In the genomic region with DNA sequence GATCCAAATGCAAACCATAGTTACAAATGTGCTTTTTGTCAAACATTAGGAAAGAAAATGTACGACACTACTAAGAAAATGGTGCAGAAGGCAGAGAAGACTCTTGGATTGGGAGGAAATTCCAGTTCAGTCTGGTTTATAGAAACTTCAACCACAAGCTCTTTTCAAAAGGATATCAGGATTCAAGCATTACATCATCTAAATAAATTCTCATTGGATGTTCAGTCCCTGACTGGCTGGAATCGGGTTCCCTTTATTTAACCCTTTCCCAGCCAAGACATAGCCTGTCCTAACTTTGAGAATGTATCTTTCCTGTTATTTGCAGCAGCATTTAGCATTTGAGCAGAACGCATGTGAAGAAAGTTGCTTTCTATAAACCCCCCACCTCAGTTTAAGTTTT, we compare ENCODE assay signal across 20 cellular contexts.
DNase-seq lines count a peak whose midpoint lies in the region; ATAC-seq and TF ChIP-seq lines count a peak whose summit lies in the region.
"Had no signal": no experiment of that assay in that cellular context is flagged by ENCODE, and none has a peak within 500 bp of the region (broad histone marks: within the 10 kb centered on the region; RNA-seq: fewer than 3 reads in every experiment).

No MANE protein-coding gene starts in this region.

- no peak overlapping the region for H3K4me3 ChIP-seq in neural progenitor cell
- H3K4me3 ChIP-seq: BLaER1, heart left ventricle, pancreas had no signal

- ATAC-seq in GM18867 (IDR thresholded peaks at IDR 0.05; ENCODE audit: unreplicated experiment): no peak
- ATAC-seq: heart left ventricle, left colon, pancreas, Right ventricle myocardium inferior had no signal

- H4K20me1 ChIP-seq in neural progenitor cell (ENCODE audit: low read depth): no peaks in the 10 kb centered on the region
- H4K20me1 ChIP-seq: BLaER1 had no signal

- no peaks in the 10 kb centered on the region for H3K9me3 ChIP-seq in neural progenitor cell (ENCODE audit: low read depth)
- H3K9me3 ChIP-seq: BLaER1, heart left ventricle, pancreas had no signal

- peak overlapping the region; percentile 72 for H3K27ac Mint-ChIP-seq in neural progenitor cell
- H3K27ac Mint-ChIP-seq: brain; dendritic cell treated with granulocyte-macrophage colony-stimulating factor and Interleukin-4, amounts not matched to agents 40 ng/mL and 50 ng/mL, for 4 days had no signal

- H3K79me2 ChIP-seq in neural progenitor cell (ENCODE audit: low read depth): no peaks in the 10 kb centered on the region

- no peak overlapping the region for H3K4me2 ChIP-seq in neural progenitor cell
- H3K4me2 ChIP-seq: BLaER1 had no signal

- no peaks in the 10 kb centered on the region for H3K36me3 Mint-ChIP-seq in neural progenitor cell
- H3K36me3 Mint-ChIP-seq: brain had no signal

- peaks cover 3% of the 10 kb centered on the region for H3K27me3 Mint-ChIP-seq in neural progenitor cell (ENCODE audit: insufficient read depth, low read depth)
- H3K27me3 Mint-ChIP-seq: brain; dendritic cell treated with granulocyte-macrophage colony-stimulating factor and Interleukin-4, amounts not matched to agents 40 ng/mL and 50 ng/mL, for 4 days had no signal

- DNase-seq in H4 (ENCODE audit: low spot score) (peak; percentile 77), NCI-H510A treated with DMSO at 0.1 percent for 48 hours (lab: John Stamatoyannopoulos, UW) (peak; percentile 65), fibroblast of peridontal ligament (ENCODE audit: extremely low read depth) (peak; percentile 37), neural progenitor cell (ENCODE audit: low spot score) (peak; percentile 16), NCI-H526 treated with DMSO at 0.1 percent for 48 hours (lab: John Stamatoyannopoulos, UW) (no peak), amniotic stem cell (lab: John Stamatoyannopoulos, UW) (no peak)
- DNase-seq: activated gamma-delta T cell; DMS 273 treated with DMSO at 0.1 percent for 48 hours; heart left ventricle; left colon; MV-4-11; NCI-H2171; NK-92 treated with Interleukin-12 subunit alpha and Interleukin-12 subunit beta, amount 100 ng/mL, for 24 hours; pancreas; stimulated activated CD4-positive, alpha-beta T cell treated with anti-CD3 and anti-CD28 coated beads, Interleukin-4, amount 100 ng/mL, for 4 hours had no signal

- H2AFZ ChIP-seq in neural progenitor cell (replicated peaks): peak overlapping the region; percentile 14

- peaks cover under 1% of the 10 kb centered on the region for H3K4me1 ChIP-seq in neural progenitor cell
- H3K4me1 ChIP-seq: BLaER1, pancreas had no signal

- no peak overlapping the region for H3K4me3 Mint-ChIP-seq in neural progenitor cell
- H3K4me3 Mint-ChIP-seq: brain; dendritic cell treated with granulocyte-macrophage colony-stimulating factor and Interleukin-4, amounts not matched to agents 40 ng/mL and 50 ng/mL, for 4 days had no signal

- H3K4me1 Mint-ChIP-seq in neural progenitor cell: peaks cover 4% of the 10 kb centered on the region

- H3K27me3 ChIP-seq in neural progenitor cell: no peaks in the 10 kb centered on the region
- H3K27me3 ChIP-seq: BLaER1, heart left ventricle, pancreas had no signal

- H3K9me3 Mint-ChIP-seq in neural progenitor cell: peaks cover 3% of the 10 kb centered on the region
- H3K9me3 Mint-ChIP-seq: dendritic cell treated with granulocyte-macrophage colony-stimulating factor and Interleukin-4, amounts not matched to agents 40 ng/mL and 50 ng/mL, for 4 days had no signal

- H3K27ac ChIP-seq in neural progenitor cell: no peak overlapping the region
- H3K27ac ChIP-seq: BLaER1, heart left ventricle, pancreas had no signal

- H3F3A ChIP-seq in neural progenitor cell (ENCODE audit: low read depth): no peaks in the 10 kb centered on the region

- H3K36me3 ChIP-seq in neural progenitor cell: no peaks in the 10 kb centered on the region
- H3K36me3 ChIP-seq: BLaER1, heart left ventricle, pancreas had no signal

- H3K9ac ChIP-seq in neural progenitor cell: no peak overlapping the region
- H3K9ac ChIP-seq: BLaER1 had no signal

- no peak for TF ChIP-seq CTCF in neural progenitor cell (IDR thresholded peaks at IDR 0.05)

Comparison
In these comparisons a context has a peak if more than half of its experiments do, and no peak if none do; other contexts are left out.
1. DNase-seq: peak in H4 (single experiment), NCI-H510A treated with DMSO at 0.1 percent for 48 hours (single experiment), fibroblast of peridontal ligament (single experiment) and neural progenitor cell (single experiment); none in NCI-H526 treated with DMSO at 0.1 percent for 48 hours (single experiment) and amniotic stem cell (single experiment).